ENCODE assay signal across 35 cellular contexts in the genomic region with DNA sequence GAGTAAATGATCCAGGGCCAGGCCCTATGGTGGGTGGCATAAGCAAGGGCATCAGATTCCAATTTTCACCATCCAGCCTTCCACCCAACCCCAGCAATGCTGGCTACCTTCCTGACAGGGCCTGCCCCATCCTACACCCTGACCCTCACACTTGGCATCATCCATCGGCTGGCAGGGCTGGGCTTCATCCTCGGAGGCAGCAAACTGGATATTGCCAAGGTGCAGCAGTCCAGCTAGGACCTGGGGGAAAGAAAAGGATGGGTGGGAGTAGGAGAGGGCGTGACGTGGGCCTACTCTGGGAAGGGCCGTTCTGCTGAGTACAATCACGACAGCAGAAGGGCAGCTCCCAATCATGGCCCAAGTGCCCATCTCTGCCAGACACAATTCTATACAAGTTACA.
"Had no signal": no experiment of that assay in that cellular context is flagged by ENCODE, and none has a peak within 500 bp of the region (broad histone marks: within the 10 kb centered on the region; RNA-seq: fewer than 3 reads in every experiment).

No MANE protein-coding gene starts in this region.

- H3K9me3 ChIP-seq: ascending aorta, MG63, Peyer's patch had no signal

- H3K27me3 ChIP-seq: ascending aorta, cardiac muscle cell, MG63, Peyer's patch had no signal

- DNase-seq: activated CD4-positive, alpha-beta T cell treated with anti-CD3 and anti-CD28 coated beads for 1 hour; activated CD4-positive, alpha-beta T cell treated with anti-CD3 and anti-CD28 coated beads, Interleukin-2, amount 10 ng/mL, durations not matched to agents 7 days and 5 days; activated CD4-positive, alpha-beta T cell treated with anti-CD3 and anti-CD28 coated beads, Interleukin-2, amount 50 U/mL, for 48 hours; activated CD4-positive, CD25-positive, alpha-beta regulatory T cell; activated CD8-positive, alpha-beta memory T cell treated with anti-CD3 and anti-CD28 coated beads, Interleukin-2, amount 50 U/mL, for 4 hours; activated CD8-positive, alpha-beta T cell treated with anti-CD3 and anti-CD28 coated beads, Interleukin-2, amount 10 ng/mL, durations not matched to agents 7 days and 5 days; activated gamma-delta T cell; activated naive CD4-positive, alpha-beta T cell treated with Interleukin-2 at 50 U/mL for 16 hours; activated naive CD8-positive, alpha-beta T cell treated with anti-CD3 and anti-CD28 coated beads, Interleukin-2, amount 10 ng/mL, durations not matched to agents 7 days and 5 days; amygdala; Kasumi-1; KG1; MG63; MV-4-11; NCI-H1092; NCI-H1436 treated with DMSO at 0.1 percent for 48 hours; NCI-H187; NCI-H2029 treated with DMSO at 0.1 percent for 48 hours; NCI-H2107; NCI-H2171; NCI-H510A; NCI-H526; NCI-H748 treated with DMSO at 0.1 percent for 48 hours; NK-92 treated with Interleukin-12 subunit alpha and Interleukin-12 subunit beta, amount 100 ng/mL, for 24 hours; PC-3; Peyer's patch; RPMI8226; SIG-M5; T-cell; T1000 had no signal

- H3K27ac Mint-ChIP-seq: activated CD4-positive, alpha-beta T cell treated with anti-CD3 and anti-CD28 coated beads, Interleukin-2, amount 10 ng/mL, durations not matched to agents 7 days and 5 days; activated CD8-positive, alpha-beta T cell treated with anti-CD3 and anti-CD28 coated beads, Interleukin-2, amount 10 ng/mL, durations not matched to agents 7 days and 5 days; activated naive CD4-positive, alpha-beta T cell treated with anti-CD3 and anti-CD28 coated beads, Interleukin-2, amount 50 U/mL, for 24 hours; activated naive CD8-positive, alpha-beta T cell treated with anti-CD3 and anti-CD28 coated beads, Interleukin-2, amount 10 ng/mL, durations not matched to agents 7 days and 5 days; activated T-helper 2 cell treated with anti-CD3 and anti-CD28 coated beads, Interferon-gamma antibody, Interleukin-2, Interleukin-4, amounts not matched to agents 10 μg/mL and 5 μg/mL and 100 μg/mL, durations not matched to agents 14 hours and 24 hours and 36 hours; T-cell had no signal

- H3K27me3 Mint-ChIP-seq: activated CD4-positive, alpha-beta T cell treated with anti-CD3 and anti-CD28 coated beads, Interleukin-2, amount 10 ng/mL, durations not matched to agents 7 days and 5 days; activated naive CD4-positive, alpha-beta T cell treated with anti-CD3 and anti-CD28 coated beads, Interleukin-2, amount 50 U/mL, for 24 hours; activated naive CD8-positive, alpha-beta T cell treated with anti-CD3 and anti-CD28 coated beads, Interleukin-2, amount 10 ng/mL, durations not matched to agents 7 days and 5 days; T-cell had no signal

- H3K4me1 Mint-ChIP-seq: activated CD4-positive, alpha-beta T cell treated with anti-CD3 and anti-CD28 coated beads, Interleukin-2, amount 10 ng/mL, durations not matched to agents 7 days and 5 days; activated naive CD4-positive, alpha-beta T cell treated with anti-CD3 and anti-CD28 coated beads, Interleukin-2, amount 50 U/mL, for 24 hours; activated naive CD8-positive, alpha-beta T cell treated with anti-CD3 and anti-CD28 coated beads, Interleukin-2, amount 10 ng/mL, durations not matched to agents 7 days and 5 days; T-cell had no signal

- H3K4me3 Mint-ChIP-seq: activated CD4-positive, alpha-beta T cell treated with anti-CD3 and anti-CD28 coated beads, Interleukin-2, amount 10 ng/mL, durations not matched to agents 7 days and 5 days; activated CD8-positive, alpha-beta T cell treated with anti-CD3 and anti-CD28 coated beads, Interleukin-2, amount 10 ng/mL, durations not matched to agents 7 days and 5 days; activated naive CD4-positive, alpha-beta T cell treated with anti-CD3 and anti-CD28 coated beads, Interleukin-2, amount 50 U/mL, for 24 hours; activated naive CD8-positive, alpha-beta T cell treated with anti-CD3 and anti-CD28 coated beads, Interleukin-2, amount 10 ng/mL, durations not matched to agents 7 days and 5 days; T-cell had no signal

- H3K4me3 ChIP-seq: ascending aorta, cardiac muscle cell, MG63, Peyer's patch had no signal

- H3K4me1 ChIP-seq: ascending aorta, Peyer's patch had no signal

- H3K27ac ChIP-seq: ascending aorta, cardiac muscle cell, Peyer's patch, WERI-Rb-1 had no signal

- H3K9me3 Mint-ChIP-seq: activated CD4-positive, alpha-beta T cell treated with anti-CD3 and anti-CD28 coated beads, Interleukin-2, amount 10 ng/mL, durations not matched to agents 7 days and 5 days; activated naive CD4-positive, alpha-beta T cell treated with anti-CD3 and anti-CD28 coated beads, Interleukin-2, amount 50 U/mL, for 24 hours; activated naive CD8-positive, alpha-beta T cell treated with anti-CD3 and anti-CD28 coated beads, Interleukin-2, amount 10 ng/mL, durations not matched to agents 7 days and 5 days; activated T-helper 2 cell treated with anti-CD3 and anti-CD28 coated beads, Interferon-gamma antibody, Interleukin-2, Interleukin-4, amounts not matched to agents 10 μg/mL and 5 μg/mL and 100 μg/mL, durations not matched to agents 14 hours and 24 hours and 36 hours; T-cell had no signal
